In the genomic region with DNA sequence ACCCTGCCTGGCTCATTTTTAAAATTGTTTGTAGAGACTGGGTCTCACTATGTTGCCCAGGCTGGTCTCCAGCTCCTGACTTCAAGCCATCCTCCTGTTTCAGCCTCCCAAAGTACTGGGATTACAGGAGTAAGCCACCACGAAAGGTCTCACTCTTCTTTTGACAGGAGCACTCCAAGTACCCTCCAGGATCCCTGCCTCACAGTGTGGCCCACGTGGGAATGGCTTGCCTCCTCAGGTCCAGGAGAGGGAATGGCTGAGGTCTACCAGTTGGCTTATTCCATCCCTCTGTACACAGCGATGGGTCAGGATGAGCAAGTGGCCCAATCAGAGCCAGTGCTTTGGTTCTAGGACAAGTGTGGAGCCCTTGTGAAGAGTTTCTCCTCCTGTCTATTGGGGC, we compare ENCODE assay signal across 19 cellular contexts.
DNase-seq lines count a peak whose midpoint lies in the region; ATAC-seq, FAIRE-seq and TF ChIP-seq lines count a peak whose summit lies in the region.
"Had no signal": no experiment of that assay in that cellular context is flagged by ENCODE, and none has a peak within 500 bp of the region (broad histone marks: within the 10 kb centered on the region; RNA-seq: fewer than 3 reads in every experiment).

No MANE protein-coding gene starts in this region.

- H3K56ac ChIP-seq in H1 (replicated peaks; ENCODE audit: insufficient read length, low read depth, low read length), result no peak overlapping the region

- H2BK5ac ChIP-seq in H1 (ENCODE audit: low read depth, low read length), result no peak overlapping the region

- ATAC-seq in natural killer cell treated with Interleukin-12 subunit alpha and Interleukin-12 subunit beta and Interleukin-15 and Interleukin-18, amount 100 ng/mL, for 72 hours, result no peak
- ATAC-seq in natural killer cell (no peak), GM18498 (IDR thresholded peaks at IDR 0.05; ENCODE audit: unreplicated experiment) (no peak)
- ATAC-seq: CD8-positive, alpha-beta T cell; GM12878; GM23338 had no signal

- peak; percentile 34 for DNase-seq in natural killer cell treated with Interleukin-12 subunit alpha and Interleukin-12 subunit beta and Interleukin-15 and Interleukin-18, amount 100 ng/mL, for 72 hours (ENCODE audit: low spot score)
- DNase-seq in natural killer cell, result no peak
- no peak for DNase-seq in H1 (ENCODE audit: low read depth in 1 of 2, low spot score in 2 of 2)
- peak; percentile 15 for DNase-seq in sigmoid colon
- no peak for DNase-seq in kidney tubule cell (ENCODE audit: low spot score)
- DNase-seq in esophagus muscularis mucosa (ENCODE audit: extremely low spot score), result no peak
- DNase-seq: Calu3; CD8-positive, alpha-beta T cell; DMS53; DND-41; EL; H9; IMR-90 had no signal

- no peak for TF ChIP-seq RAD21 in H1 (IDR thresholded peaks at IDR 0.05 in 1 of 2, conservative IDR thresholded peaks at IDR 0.05 in 1 of 2; ENCODE audit: low read depth in 2 of 2, low read length in 2 of 2)

- no peak overlapping the region for H2BK20ac ChIP-seq in H1 (ENCODE audit: low read length)

- no peaks in the 10 kb centered on the region for H3K36me3 ChIP-seq in H1 (ENCODE audit: control insufficient read depth in 2 of 4, insufficient read depth in 4 of 4, low read length in 3 of 4)
- H3K36me3 ChIP-seq in sigmoid colon, result no peaks in the 10 kb centered on the region
- H3K36me3 ChIP-seq in esophagus muscularis mucosa, result no peaks in the 10 kb centered on the region
- H3K36me3 ChIP-seq: BLaER1 treated with 17β-estradiol and CSF1 and Interleukin-3, amounts not matched to agents 10 nM and 100 nM had no signal

- H3K4me3 ChIP-seq in H1 (ENCODE audit: extremely low read depth in 1 of 4, insufficient read depth in 2 of 4, low read depth in 3 of 4, low read length in 4 of 4) (no peak overlapping the region), sigmoid colon (no peak overlapping the region), esophagus muscularis mucosa (no peak overlapping the region)
- H3K4me3 ChIP-seq: BLaER1 treated with 17β-estradiol and CSF1 and Interleukin-3, amounts not matched to agents 10 nM and 100 nM; GM12878; GM23338 had no signal

- no peaks in the 10 kb centered on the region for H3K9me3 Mint-ChIP-seq in natural killer cell treated with Interleukin-12 subunit alpha and Interleukin-12 subunit beta and Interleukin-15 and Interleukin-18, amount 100 ng/mL, for 72 hours
- no peaks in the 10 kb centered on the region for H3K9me3 Mint-ChIP-seq in natural killer cell
- H3K9me3 Mint-ChIP-seq: CD8-positive, alpha-beta T cell; GM23338 had no signal

- 93% methylated on average over 3 of the region's 3 CpGs; no CpG with 5 or more reads in 1 of the 2 experiments for WGBS in H1 (ENCODE audit: extremely low coverage in 1 of 2, insufficient coverage in 1 of 2, insufficient read length in 1 of 2, insufficient replicate concordance in 2 of 2, low coverage in 1 of 2, low lambda C conversion rate in 2 of 2, missing lambda C conversion rate in 1 of 2), 2 experiments
- 83 to 87% methylated on average over 3 of the region's 3 CpGs for WGBS in sigmoid colon, 2 donors
- 85% methylated on average over 3 of the region's 3 CpGs for WGBS in esophagus muscularis mucosa

- H3K4me1 ChIP-seq in H1 (replicated peaks in 1 of 4; ENCODE audit: control insufficient read depth in 3 of 4, insufficient read depth in 4 of 4, low read length in 3 of 4) (peaks cover 0 to 3% (median 1%) of the 10 kb centered on the region in 4 experiments; a peak in 3 of 7 replicates), sigmoid colon (peaks cover 0 to 11% (median 5%) of the 10 kb centered on the region in 4 donors), esophagus muscularis mucosa (peaks cover 0 to 17% (median 11%) of the 10 kb centered on the region in 4 donors)
- H3K4me1 ChIP-seq: BLaER1 treated with 17β-estradiol and CSF1 and Interleukin-3, amounts not matched to agents 10 nM and 100 nM had no signal

- TF ChIP-seq CTCF in natural killer cell (IDR thresholded peaks at IDR 0.05) (no peak), H1 (IDR thresholded peaks at IDR 0.05; ENCODE audit: control extremely low read depth in 1 of 3, insufficient read depth in 1 of 3, low read depth in 1 of 3, low read length in 3 of 3) (no peak), sigmoid colon (IDR thresholded peaks at IDR 0.05) (no peak), esophagus muscularis mucosa (IDR thresholded peaks at IDR 0.05) (no peak)

- intact Hi-C loops in natural killer cell (cut with micrococcal nuclease) (no loop called here), sigmoid colon (cut with DNase I) (no loop called here), esophagus muscularis mucosa (cut with DNase I) (no loop called here)

- no peak overlapping the region for H3K4me3 Mint-ChIP-seq in natural killer cell treated with Interleukin-12 subunit alpha and Interleukin-12 subunit beta and Interleukin-15 and Interleukin-18, amount 100 ng/mL, for 72 hours
- H3K4me3 Mint-ChIP-seq in natural killer cell, result no peak overlapping the region
- H3K4me3 Mint-ChIP-seq: B cell; CD8-positive, alpha-beta T cell; GM23338; H9 had no signal

- H4K5ac ChIP-seq in H1 (ENCODE audit: insufficient read length, low read depth, low read length), result no peak overlapping the region

- H2AK5ac ChIP-seq in H1 (ENCODE audit: low read depth, low read length), result no peak overlapping the region

- POLR2A ChIA-PET in H1 (lab: Charles Lee; ENCODE audit: partially characterized antibody), result no interaction called here

- CTCF ChIA-PET in H1 (lab: Charles Lee; ENCODE audit: partially characterized antibody), result interaction anchor here (1.8 to 2.3 kb wide), 2 partner anchors 53 to 92 kb away, joined by 6 read pairs; no protein-coding TSS in a partner anchor

- H2BK15ac ChIP-seq in H1 (ENCODE audit: low read length), result no peak overlapping the region

- H4K20me1 ChIP-seq in H1 (replicated peaks in 1 of 2; ENCODE audit: control insufficient read depth in 1 of 2, insufficient read depth in 2 of 2, low read length in 2 of 2), result no peaks in the 10 kb centered on the region
- H4K20me1 ChIP-seq: BLaER1 treated with 17β-estradiol and CSF1 and Interleukin-3, amounts not matched to agents 10 nM and 100 nM had no signal

- no peak overlapping the region for H2AFZ ChIP-seq in H1 (ENCODE audit: low read length)
- H2AFZ ChIP-seq: GM23338 had no signal

- peaks cover 5 to 9% of the 10 kb centered on the region in 2 donors for H3K27me3 Mint-ChIP-seq in natural killer cell treated with Interleukin-12 subunit alpha and Interleukin-12 subunit beta and Interleukin-15 and Interleukin-18, amount 100 ng/mL, for 72 hours
- H3K27me3 Mint-ChIP-seq in natural killer cell (ENCODE audit: low read depth in 2 of 2), result peaks cover 12 to 22% of the 10 kb centered on the region in 2 donors

- TF ChIP-seq POLR2A in H1 (IDR thresholded peaks at IDR 0.05; ENCODE audit: control extremely low read depth in 1 of 2, low read depth in 2 of 2, low read length in 2 of 2), result no peak
- TF ChIP-seq POLR2A in sigmoid colon (IDR thresholded peaks at IDR 0.05), result no peak
- no peak for TF ChIP-seq POLR2A in esophagus muscularis mucosa (IDR thresholded peaks at IDR 0.05; ENCODE audit: low read depth)

- H3K23me2 ChIP-seq in H1 (ENCODE audit: low read depth, low read length), result no peaks in the 10 kb centered on the region

- H3K4me2 ChIP-seq in H1 (ENCODE audit: insufficient read depth in 1 of 2, low read depth in 2 of 2, low read length in 2 of 2), result no peak overlapping the region
- H3K4me2 ChIP-seq: BLaER1 treated with 17β-estradiol and CSF1 and Interleukin-3, amounts not matched to agents 10 nM and 100 nM; GM23338 had no signal

- no peaks in the 10 kb centered on the region for H3K79me1 ChIP-seq in H1 (ENCODE audit: low read depth, low read length)

- H4K91ac ChIP-seq in H1 (replicated peaks; ENCODE audit: insufficient read length, low read length), result no peak overlapping the region

- no peak overlapping the region for H2BK12ac ChIP-seq in H1 (ENCODE audit: low read depth, low read length)

- H3K18ac ChIP-seq in H1 (ENCODE audit: extremely low read depth, low read length), result no peak overlapping the region

- TF ChIP-seq EP300 in H1 (IDR thresholded peaks at IDR 0.05; ENCODE audit: borderline replicate concordance in 1 of 2, low read depth in 2 of 2, low read length in 2 of 2), result no peak
- no peak for TF ChIP-seq EP300 in sigmoid colon (IDR thresholded peaks at IDR 0.05)
- no peak for TF ChIP-seq EP300 in esophagus muscularis mucosa (IDR thresholded peaks at IDR 0.05)

- H3K27me3 ChIP-seq in H1 (replicated peaks in 1 of 4; ENCODE audit: control insufficient read depth in 3 of 4, extremely low read depth in 1 of 4, insufficient read depth in 3 of 4, low read length in 3 of 4) (no peaks in the 10 kb centered on the region), sigmoid colon (no peaks in the 10 kb centered on the region), esophagus muscularis mucosa (no peaks in the 10 kb centered on the region)
- H3K27me3 ChIP-seq: BLaER1 treated with 17β-estradiol and CSF1 and Interleukin-3, amounts not matched to agents 10 nM and 100 nM had no signal

- H3K14ac ChIP-seq in H1 (ENCODE audit: insufficient read length), result no peak overlapping the region

- H3K9ac ChIP-seq in H1 (replicated peaks in 1 of 4; ENCODE audit: extremely low read depth in 1 of 4, low read depth in 3 of 4, low read length in 3 of 4), result no peak overlapping the region
- H3K9ac ChIP-seq: BLaER1 treated with 17β-estradiol and CSF1 and Interleukin-3, amounts not matched to agents 10 nM and 100 nM had no signal

- peak overlapping the region; percentile 58; the same call in 1 of the 2 replicates for H4K8ac ChIP-seq in H1 (ENCODE audit: extremely low read depth, insufficient read depth, low read length)

- H3K4me1 Mint-ChIP-seq in natural killer cell treated with Interleukin-12 subunit alpha and Interleukin-12 subunit beta and Interleukin-15 and Interleukin-18, amount 100 ng/mL, for 72 hours (ENCODE audit: low read depth in 2 of 2), result no peaks in the 10 kb centered on the region
- no peaks in the 10 kb centered on the region for H3K4me1 Mint-ChIP-seq in natural killer cell
- H3K4me1 Mint-ChIP-seq: B cell had no signal

- no peak for FAIRE-seq in H1 (lab: Jason Lieb, UNC)
- FAIRE-seq: GM12878, HTR-8/SVneo had no signal

- no peak overlapping the region for H3K23ac ChIP-seq in H1 (ENCODE audit: insufficient read length)

- H3K9me3 ChIP-seq in H1 (ENCODE audit: insufficient read depth in 2 of 2, low read depth in 1 of 2, low read length in 1 of 2) (no peaks in the 10 kb centered on the region), sigmoid colon (no peaks in the 10 kb centered on the region), esophagus muscularis mucosa (no peaks in the 10 kb centered on the region)
- H3K9me3 ChIP-seq: BLaER1 treated with 17β-estradiol and CSF1 and Interleukin-3, amounts not matched to agents 10 nM and 100 nM had no signal

- H3K27ac ChIP-seq in H1 (ENCODE audit: low read depth, low read length), result no peak overlapping the region
- no peak overlapping the region for H3K27ac ChIP-seq in sigmoid colon
- no peak overlapping the region for H3K27ac ChIP-seq in esophagus muscularis mucosa (replicated peaks in 1 of 4)
- H3K27ac ChIP-seq: BLaER1 treated with 17β-estradiol and CSF1 and Interleukin-3, amounts not matched to agents 10 nM and 100 nM had no signal

- no peaks in the 10 kb centered on the region for H3K36me3 Mint-ChIP-seq in natural killer cell treated with Interleukin-12 subunit alpha and Interleukin-12 subunit beta and Interleukin-15 and Interleukin-18, amount 100 ng/mL, for 72 hours
- no peaks in the 10 kb centered on the region for H3K36me3 Mint-ChIP-seq in natural killer cell
- H3K36me3 Mint-ChIP-seq: CD8-positive, alpha-beta T cell had no signal

- H3K79me2 ChIP-seq in H1 (ENCODE audit: control insufficient read depth in 1 of 2, insufficient read depth in 2 of 2, low read length in 2 of 2), result no peaks in the 10 kb centered on the region

- H3K27ac Mint-ChIP-seq in natural killer cell treated with Interleukin-12 subunit alpha and Interleukin-12 subunit beta and Interleukin-15 and Interleukin-18, amount 100 ng/mL, for 72 hours, result no peak overlapping the region
- no peak overlapping the region for H3K27ac Mint-ChIP-seq in natural killer cell
- H3K27ac Mint-ChIP-seq: B cell; CD8-positive, alpha-beta T cell; GM23338; H9 had no signal

- H2BK120ac ChIP-seq in H1 (replicated peaks; ENCODE audit: low read depth, low read length), result no peak overlapping the region

- no peak overlapping the region for H3K4ac ChIP-seq in H1 (replicated peaks; ENCODE audit: insufficient read length, low read depth, low read length)

Comparison
In these comparisons a context has a peak if more than half of its experiments do, and no peak if none do; other contexts are left out.
1. DNase-seq: peak in natural killer cell treated with Interleukin-12 subunit alpha and Interleukin-12 subunit beta and Interleukin-15 and Interleukin-18, amount 100 ng/mL, for 72 hours (single experiment) and sigmoid colon (single experiment); none in natural killer cell (single experiment), H1 (0 of 2), kidney tubule cell (single experiment) and esophagus muscularis mucosa (single experiment).